8 cellular contexts compared by ENCODE assay signal in genomic region chr4:158172558-158173258, GRCh38. TPM values are rescaled to one million over a fixed set of nuclear protein-coding genes. Genes with fewer than 3 reads are reported as not detected.
DNase-seq lines count a peak whose midpoint lies in the region; ATAC-seq and TF ChIP-seq lines count a peak whose summit lies in the region.

Gene GASK1B (minus strand): TSS chr4:158173025. CDS start chr4:158171375, 1,650 bp downstream.

- H3K9me3 ChIP-seq in left lung: no peaks in the 10 kb centered on the region
- no peaks in the 10 kb centered on the region for H3K9me3 ChIP-seq in tibial artery

- TF ChIP-seq CTCF in choroid plexus epithelial cell (conservative IDR thresholded peaks at IDR 0.05; ENCODE audit: low read depth, low read length): peak; percentile 77
- TF ChIP-seq CTCF in left lung (IDR thresholded peaks at IDR 0.05): peak; percentile 43 to 49
- TF ChIP-seq CTCF in tibial artery (IDR thresholded peaks at IDR 0.05): peak; percentile 54 to 61

- peak within 1 kb of the TSS; percentile 59 for H3K4me3 ChIP-seq in choroid plexus epithelial cell (ENCODE audit: low read depth, low read length)
- peak within 1 kb of the TSS; percentile 25 to 53 for H3K4me3 ChIP-seq in left lung
- H3K4me3 ChIP-seq in tibial artery: peak within 1 kb of the TSS; percentile 54 to 57

- H3K27ac ChIP-seq in left lung (peak within 1 kb of the TSS; percentile 62 to 69), tibial artery (peak within 1 kb of the TSS; percentile 87 to 89)

- H3K4me1 ChIP-seq in left lung: peaks cover 7 to 45% of the 10 kb centered on the region in 2 donors
- peaks cover 0 to 71% (median 19%) of the 10 kb centered on the region in 4 donors for H3K4me1 ChIP-seq in tibial artery

- no peaks in the 10 kb centered on the region for H3K36me3 ChIP-seq in left lung
- no peaks in the 10 kb centered on the region for H3K36me3 ChIP-seq in tibial artery

- peak; percentile 56 for ATAC-seq in HG02798 (IDR thresholded peaks at IDR 0.05; ENCODE audit: poor library complexity, unreplicated experiment)
- ATAC-seq in left lung: peak; percentile 62

- intact Hi-C loops in left lung (cut with DNase I): loop anchor here in 1 of 2 donors (5.0 kb wide), 1 partner anchor 180 kb away; no protein-coding TSS in a partner anchor
- intact Hi-C loops in tibial artery (cut with DNase I; ENCODE audit: low total_unique reads): loop anchor here (5.0 kb wide), 1 partner anchor 180 kb away; no protein-coding TSS in a partner anchor

- DNase-seq in ELF-1 (ENCODE audit: low read depth, low spot score) (peak; percentile 47), NOMO-1 (lab: John Stamatoyannopoulos, UW; ENCODE audit: unreplicated experiment in 2 of 2) (peak; percentile 26 to 71), choroid plexus epithelial cell (ENCODE audit: low read depth) (peak; percentile 82), left lung (peak in 1 of 2 donors; percentile 37), tibial artery (peak in 1 of 2 donors; percentile 50)
- no peak for DNase-seq in stimulated activated CD4-positive, alpha-beta T cell treated with anti-CD3 and anti-CD28 coated beads, Interleukin-4, amount 100 ng/mL, for 4 hours
- DNase-seq in activated T-cell treated with anti-CD3 and anti-CD28 coated beads, Interleukin-2, amount 50 U/mL, for 1 hour: no peak

- H3K27me3 ChIP-seq in left lung (peaks cover 0 to 14% of the 10 kb centered on the region in 2 donors), tibial artery (no peaks in the 10 kb centered on the region)

RNA-seq across cellular contexts. Expression of gene GASK1B, which starts in this region (rescaled TPM):
- 10 to 100 TPM; 41.5 to 56.8 TPM for total RNA-seq in left lung

Comparison
In these comparisons a context has a peak if more than half of its experiments do, and no peak if none do; other contexts are left out.
1. DNase-seq: peak in ELF-1 (single experiment), NOMO-1 (2 of 2) and choroid plexus epithelial cell (single experiment); none in stimulated activated CD4-positive, alpha-beta T cell treated with anti-CD3 and anti-CD28 coated beads, Interleukin-4, amount 100 ng/mL, for 4 hours (0 of 2) and activated T-cell treated with anti-CD3 and anti-CD28 coated beads, Interleukin-2, amount 50 U/mL, for 1 hour (single experiment).
2. Peak in every context shown above with its lines, with median percentiles within 50 percentile points of each other: H3K4me3 ChIP-seq and CTCF ChIP-seq.